8 cellular contexts compared by ENCODE assay signal in the genomic region with DNA sequence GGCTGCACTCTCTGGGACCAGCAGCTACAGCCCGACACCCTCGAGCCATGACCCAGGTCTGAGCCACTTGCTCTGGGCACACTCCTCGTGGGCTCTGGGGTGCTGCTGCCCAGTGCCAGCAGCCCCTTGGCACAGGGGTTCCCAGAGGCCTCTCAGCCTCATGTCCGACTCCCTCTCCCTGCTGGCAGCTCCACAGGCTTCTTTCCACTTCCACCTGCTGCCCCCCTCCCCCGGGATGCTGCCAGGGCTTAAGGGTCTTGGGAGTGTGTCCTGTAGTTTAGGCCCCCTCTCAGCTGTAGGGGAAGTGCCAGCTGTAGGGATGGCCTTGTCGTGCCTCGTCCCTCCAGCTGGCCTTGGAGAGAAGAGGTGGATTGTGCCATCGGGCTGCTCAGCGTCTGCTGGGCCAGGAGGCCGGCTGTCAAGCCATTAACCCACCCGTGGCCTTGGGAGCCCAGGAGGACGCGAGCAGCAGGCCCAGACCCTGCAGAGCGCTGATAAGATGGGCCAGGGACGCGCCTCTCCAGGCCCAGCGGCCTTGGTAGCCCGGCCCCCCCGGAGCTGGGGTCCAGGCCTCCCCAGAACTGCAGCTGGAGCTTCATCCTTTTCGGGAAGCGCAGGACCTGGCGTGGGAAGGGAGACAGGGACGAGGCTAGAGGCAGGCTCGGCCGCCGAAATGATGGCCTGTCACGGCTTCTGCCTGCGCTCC. TPM values are rescaled to one million over a fixed set of nuclear protein-coding genes. Genes with fewer than 3 reads are reported as not detected.
DNase-seq lines count a peak whose midpoint lies in the region; ATAC-seq, FAIRE-seq and TF ChIP-seq lines count a peak whose summit lies in the region.

No MANE protein-coding gene starts in this region.

- TF ChIP-seq CTCF in body of pancreas (IDR thresholded peaks at IDR 0.05), result no peak
- no peak for TF ChIP-seq CTCF in HepG2 (CRISPR knock-in tag; IDR thresholded peaks at IDR 0.05)
- TF ChIP-seq CTCF in thoracic aorta (IDR thresholded peaks at IDR 0.05), result no peak

- H2AFZ ChIP-seq in HepG2 (ENCODE audit: low read length), result no peak overlapping the region

- no peak for TF ChIP-seq POLR2A in body of pancreas (IDR thresholded peaks at IDR 0.05)
- no peak for TF ChIP-seq POLR2A in HepG2 (IDR thresholded peaks at IDR 0.05; ENCODE audit: insufficient read depth in 1 of 2, low read depth in 2 of 2, low read length in 2 of 2)

- H3K79me2 ChIP-seq in HepG2 (ENCODE audit: insufficient read depth, low read length), result peaks cover 30% of the 10 kb centered on the region

- H3K4me1 ChIP-seq in body of pancreas (peaks cover 35% of the 10 kb centered on the region), HepG2 (ENCODE audit: insufficient read depth, low read length) (peaks cover 57% of the 10 kb centered on the region), thoracic aorta (ENCODE audit: control insufficient read depth in 1 of 2, low read depth in 2 of 2) (peaks cover 0 to 25% of the 10 kb centered on the region in 2 donors)

- FAIRE-seq in HepG2 (lab: Jason Lieb, UNC), result no peak

- WGBS in body of pancreas, 2 donors, result 11 to 67% methylated on average over 2 to 23 of the region's 28 CpGs
- WGBS in HepG2 (ENCODE audit: low lambda C conversion rate), result no CpG with 5 or more reads among the region's 28 CpGs

- H3K27ac ChIP-seq in body of pancreas (peak overlapping the region; percentile 68 to 85 (median 76)), HepG2 (ENCODE audit: extremely low read length, insufficient read depth, low read length) (peak overlapping the region; percentile 97), thoracic aorta (peak overlapping the region; percentile 76 to 78)

- H3K4me3 ChIP-seq in body of pancreas (no peak overlapping the region), HepG2 (replicated peaks in 1 of 3; ENCODE audit: insufficient read depth in 1 of 3, low read depth in 2 of 3, low read length in 3 of 3) (peak overlapping the region; percentile 52 to 76 (median 71); a peak in 5 of 6 replicates), thoracic aorta (peak overlapping the region; percentile 79)

- intact Hi-C loops in body of pancreas (cut with DNase I) (no loop called here), HepG2 (cut with micrococcal nuclease; ENCODE audit: unreplicated experiment) (loop anchor here (5.0 kb wide), 1 partner anchor 926 kb away; no protein-coding TSS in a partner anchor)

- DNase-seq in NCI-H82 (lab: John Stamatoyannopoulos, UW) (peak; percentile 16), NCI-H82 treated with DMSO at 0.1 percent for 48 hours (lab: John Stamatoyannopoulos, UW; ENCODE audit: unreplicated experiment) (no peak), body of pancreas (peak in 1 of 4 donors; percentile 20), HepG2 (ENCODE audit: low spot score) (no peak), thoracic aorta (ENCODE audit: low spot score) (no peak), KBM-7 (no peak), GOT3 (lab: John Stamatoyannopoulos, UW) (no peak), kidney glomerular epithelial cell (lab: John Stamatoyannopoulos, UW) (no peak)

- no peak for TF ChIP-seq RAD21 in HepG2 (CRISPR knock-in tag; IDR thresholded peaks at IDR 0.05)

- POLR2A ChIA-PET in HepG2 (lab: Yijun Ruan, JAX), result interaction anchor here (0.6 to 5.3 kb wide), 15 partner anchors 9 to 687 kb away, joined by 3 to 91 read pairs (median 4); partner anchors contain the start of gene CLCN5

- peak overlapping the region; percentile 85 for H3K4me2 ChIP-seq in HepG2 (ENCODE audit: low read depth, low read length)

- H3K9me3 ChIP-seq in body of pancreas (no peaks in the 10 kb centered on the region), HepG2 (ENCODE audit: low read length) (no peaks in the 10 kb centered on the region), thoracic aorta (no peaks in the 10 kb centered on the region)

- ATAC-seq in body of pancreas, result peak; percentile 2
- ATAC-seq in HepG2, result peak; percentile 13; the same call in 2 of the 3 replicates
- no peak for ATAC-seq in thoracic aorta (ENCODE audit: insufficient number of reproducible peaks, low FRiP score, low read depth)

- TF ChIP-seq EP300 in HepG2 (IDR thresholded peaks at IDR 0.05; ENCODE audit: low read depth in 2 of 2, low read length in 2 of 2) (no peak), HepG2 (CRISPR knock-in tag; IDR thresholded peaks at IDR 0.05; ENCODE audit: borderline replicate concordance) (no peak)

- CTCF ChIA-PET in HepG2 (lab: Yijun Ruan, JAX; ENCODE audit: low intra/inter-chr PET ratio, low total read pairs), result interaction anchor here (2.0 kb wide), 1 partner anchor 37 kb away, joined by 13 read pairs; no protein-coding TSS in a partner anchor

- H3K36me3 ChIP-seq in body of pancreas (replicated peaks in 1 of 2; ENCODE audit: insufficient read depth in 1 of 2, low read depth in 2 of 2), result no peaks in the 10 kb centered on the region
- no peaks in the 10 kb centered on the region for H3K36me3 ChIP-seq in HepG2 (replicated peaks in 1 of 2; ENCODE audit: control insufficient read depth in 1 of 2, insufficient read depth in 2 of 2, low read length in 2 of 2)
- no peaks in the 10 kb centered on the region for H3K36me3 ChIP-seq in thoracic aorta

- TSS peak; percentile 92 for BruUV-seq in HepG2 (replicated peaks; lab: Mats Ljungman, UMichigan)

- peaks cover 8% of the 10 kb centered on the region; the same call in 1 of the 2 replicates for H4K20me1 ChIP-seq in HepG2 (ENCODE audit: insufficient read depth, low read length)

- H3K9ac ChIP-seq in HepG2 (ENCODE audit: insufficient read depth, low read depth, low read length), result peak overlapping the region; percentile 87

- H3K27me3 ChIP-seq in body of pancreas (no peaks in the 10 kb centered on the region), HepG2 (ENCODE audit: control insufficient read depth in 1 of 2, insufficient read depth in 2 of 2, low read length in 2 of 2) (no peaks in the 10 kb centered on the region; a peak in 1 of 5 replicates), thoracic aorta (replicated peaks; ENCODE audit: insufficient read depth) (no peaks in the 10 kb centered on the region)

- in situ Hi-C loops in HepG2 (cut with HindIII; ENCODE audit: extremely low pct_ligation_motif_present, low pct_unique_long_range_greater_than_20kb) (loop anchor here (5.0 kb wide), 1 partner anchor 36 kb away; no protein-coding TSS in a partner anchor), KBM-7 (cut with MboI; ENCODE audit: low pct_unique_long_range_greater_than_20kb, low sequenced_read_pairs) (no loop called here)

RNA-seq across cellular contexts. Expression of gene USP27X, which starts 1.0 kb away (rescaled TPM):
- total RNA-seq in body of pancreas (1 to 10 TPM in 1 of 2 donors, under 1 TPM in 1; 0.99 to 1.3 TPM), HepG2 (2016; rRNA removed; fragmentation: Illumina TruSeq; extraction: Trizol) (7.2 and 7.5 TPM in 2 replicates), thoracic aorta (1 to 10 TPM; 2.3 to 2.6 TPM)
- total RNA-seq in HepG2 (2016; cell fraction: cytosol; rRNA removed; fragmentation: Illumina TruSeq; extraction: Trizol; ENCODE audit: low read depth), result 0.81 and 1.5 TPM in 2 replicates
- 7.1 and 8.1 TPM in 2 replicates for total RNA-seq in HepG2 (2016; cell fraction: insoluble cytoplasmic fraction; rRNA removed; fragmentation: Illumina TruSeq; extraction: Trizol)
- 3.4 and 4.1 TPM in 2 replicates for total RNA-seq in HepG2 (2016; cell fraction: membrane; rRNA removed; fragmentation: Illumina TruSeq; extraction: Trizol)
- total RNA-seq in HepG2 (2016; cell fraction: nucleus; rRNA removed; fragmentation: Illumina TruSeq; extraction: Trizol), result 4.4 and 4.6 TPM in 2 replicates
- 9.7 and 12.5 TPM in 2 replicates for polyA plus RNA-seq in HepG2 (2011; rRNA removed)
- polyA plus RNA-seq in HepG2 (2011; cell fraction: cytosol; rRNA removed), result 7.9 and 13.0 TPM in 2 replicates
- 4.0 and 5.1 TPM in 2 replicates for polyA plus RNA-seq in HepG2 (2011; cell fraction: nucleus; rRNA removed)
- polyA plus RNA-seq in HepG2 (2012), result 12.7 and 16.0 TPM in 2 replicates
- polyA plus RNA-seq in HepG2 (2016; cell fraction: cytosol; fragmentation: Illumina TruSeq; extraction: Trizol; ENCODE audit: low read depth), result 0.68 and 0.98 TPM in 2 replicates
- 9.4 and 10.4 TPM in 2 replicates for polyA plus RNA-seq in HepG2 (2016; cell fraction: insoluble cytoplasmic fraction; fragmentation: Illumina TruSeq; extraction: Trizol; ENCODE audit: low read depth)
- polyA plus RNA-seq in HepG2 (2016; cell fraction: membrane; fragmentation: Illumina TruSeq; extraction: Trizol; ENCODE audit: low read depth), result 2.1 and 2.3 TPM in 2 replicates
- 5.3 TPM in 2 replicates for polyA plus RNA-seq in HepG2 (2016; cell fraction: nucleus; fragmentation: Illumina TruSeq; extraction: Trizol; ENCODE audit: insufficient read depth, low read depth)
- 0.63 and 22.8 TPM in 2 replicates for polyA minus RNA-seq in HepG2 (2011; rRNA and poly(A)+ RNA removed; ENCODE audit: low replicate concordance)
- 8.8 and 9.9 TPM in 2 replicates for polyA minus RNA-seq in HepG2 (2011; cell fraction: cytosol; rRNA and poly(A)+ RNA removed)
- polyA minus RNA-seq in HepG2 (2011; cell fraction: nucleus; rRNA and poly(A)+ RNA removed), result 10.0 and 11.4 TPM in 2 replicates

RNA-seq across cellular contexts. Expression of gene CLCN5, which starts 44.1 kb away (rescaled TPM):
- total RNA-seq in body of pancreas (1 to 10 TPM; 2.0 to 5.2 TPM), HepG2 (2016; rRNA removed; fragmentation: Illumina TruSeq; extraction: Trizol) (21.4 and 27.3 TPM in 2 replicates), thoracic aorta (1 to 10 TPM; 6.3 to 9.6 TPM)
- total RNA-seq in HepG2 (2016; cell fraction: cytosol; rRNA removed; fragmentation: Illumina TruSeq; extraction: Trizol; ENCODE audit: low read depth), result 1.1 and 1.6 TPM in 2 replicates
- 20.6 and 23.2 TPM in 2 replicates for total RNA-seq in HepG2 (2016; cell fraction: insoluble cytoplasmic fraction; rRNA removed; fragmentation: Illumina TruSeq; extraction: Trizol)
- total RNA-seq in HepG2 (2016; cell fraction: membrane; rRNA removed; fragmentation: Illumina TruSeq; extraction: Trizol), result 5.2 and 5.6 TPM in 2 replicates
- total RNA-seq in HepG2 (2016; cell fraction: nucleus; rRNA removed; fragmentation: Illumina TruSeq; extraction: Trizol), result 35.7 and 36.1 TPM in 2 replicates
- polyA plus RNA-seq in HepG2 (2011; rRNA removed), result 6.6 and 7.8 TPM in 2 replicates
- polyA plus RNA-seq in HepG2 (2011; cell fraction: cytosol; rRNA removed), result 5.4 and 7.7 TPM in 2 replicates
- polyA plus RNA-seq in HepG2 (2011; cell fraction: nucleus; rRNA removed), result 4.9 and 5.4 TPM in 2 replicates
- 6.8 and 10.6 TPM in 2 replicates for polyA plus RNA-seq in HepG2 (2012)
- 0.44 and 0.86 TPM in 2 replicates for polyA plus RNA-seq in HepG2 (2016; cell fraction: cytosol; fragmentation: Illumina TruSeq; extraction: Trizol; ENCODE audit: low read depth)
- polyA plus RNA-seq in HepG2 (2016; cell fraction: insoluble cytoplasmic fraction; fragmentation: Illumina TruSeq; extraction: Trizol; ENCODE audit: low read depth), result 6.9 TPM in 2 replicates
- 0.86 and 1.1 TPM in 2 replicates for polyA plus RNA-seq in HepG2 (2016; cell fraction: membrane; fragmentation: Illumina TruSeq; extraction: Trizol; ENCODE audit: low read depth)
- 17.4 and 20.1 TPM in 2 replicates for polyA plus RNA-seq in HepG2 (2016; cell fraction: nucleus; fragmentation: Illumina TruSeq; extraction: Trizol; ENCODE audit: insufficient read depth, low read depth)
- polyA minus RNA-seq in HepG2 (2011; rRNA and poly(A)+ RNA removed; ENCODE audit: low replicate concordance), result 15.8 and 46.6 TPM in 2 replicates
- 24.0 and 27.5 TPM in 2 replicates for polyA minus RNA-seq in HepG2 (2011; cell fraction: cytosol; rRNA and poly(A)+ RNA removed)
- polyA minus RNA-seq in HepG2 (2011; cell fraction: nucleus; rRNA and poly(A)+ RNA removed), result 15.6 and 23.0 TPM in 2 replicates

RNA-seq across cellular contexts. Expression of gene PAGE4, which starts 49.2 kb away (rescaled TPM):
- total RNA-seq in body of pancreas (not detected), HepG2 (2016; rRNA removed; fragmentation: Illumina TruSeq; extraction: Trizol) (1.1 and 1.4 TPM in 2 replicates), thoracic aorta (not detected)
- total RNA-seq in HepG2 (2016; cell fraction: cytosol; rRNA removed; fragmentation: Illumina TruSeq; extraction: Trizol; ENCODE audit: low read depth), result 1.1 TPM in 1 of 2 replicates, not detected in the other
- total RNA-seq in HepG2 (2016; cell fraction: insoluble cytoplasmic fraction; rRNA removed; fragmentation: Illumina TruSeq; extraction: Trizol), result 0.84 and 2.1 TPM in 2 replicates
- total RNA-seq in HepG2 (2016; cell fraction: membrane; rRNA removed; fragmentation: Illumina TruSeq; extraction: Trizol), result 0.79 TPM in 1 of 2 replicates, not detected in the other
- not detected in 2 replicates for total RNA-seq in HepG2 (2016; cell fraction: nucleus; rRNA removed; fragmentation: Illumina TruSeq; extraction: Trizol)
- 0.35 TPM in 1 of 2 replicates, not detected in the other for polyA plus RNA-seq in HepG2 (2011; rRNA removed)
- polyA plus RNA-seq in HepG2 (2011; cell fraction: cytosol; rRNA removed), result not detected in 2 replicates
- polyA plus RNA-seq in HepG2 (2011; cell fraction: nucleus; rRNA removed), result not detected in 2 replicates
- polyA plus RNA-seq in HepG2 (2012), result 0.68 and 0.80 TPM in 2 replicates
- 0.53 and 0.89 TPM in 2 replicates for polyA plus RNA-seq in HepG2 (2016; cell fraction: cytosol; fragmentation: Illumina TruSeq; extraction: Trizol; ENCODE audit: low read depth)
- polyA plus RNA-seq in HepG2 (2016; cell fraction: insoluble cytoplasmic fraction; fragmentation: Illumina TruSeq; extraction: Trizol; ENCODE audit: low read depth), result 1.2 and 2.0 TPM in 2 replicates
- 0.66 and 1.0 TPM in 2 replicates for polyA plus RNA-seq in HepG2 (2016; cell fraction: membrane; fragmentation: Illumina TruSeq; extraction: Trizol; ENCODE audit: low read depth)
- not detected in 2 replicates for polyA plus RNA-seq in HepG2 (2016; cell fraction: nucleus; fragmentation: Illumina TruSeq; extraction: Trizol; ENCODE audit: insufficient read depth, low read depth)
- polyA minus RNA-seq in HepG2 (2011; rRNA and poly(A)+ RNA removed; ENCODE audit: low replicate concordance), result not detected in 2 replicates
- not detected in 2 replicates for polyA minus RNA-seq in HepG2 (2011; cell fraction: cytosol; rRNA and poly(A)+ RNA removed)
- not detected in 2 replicates for polyA minus RNA-seq in HepG2 (2011; cell fraction: nucleus; rRNA and poly(A)+ RNA removed)

Comparison
In these comparisons a context has a peak if more than half of its experiments do, and no peak if none do; other contexts are left out.
1. H3K4me3 ChIP-seq: peak in HepG2 (3 of 3) and thoracic aorta (single experiment); none in body of pancreas (0 of 2).
2. Peak in every context shown above with its lines, with median percentiles within 50 percentile points of each other: H3K27ac ChIP-seq.